21 cellular contexts compared by ENCODE assay signal in genomic region chr17:46031440-46031839, GRCh38. TPM values are rescaled to one million over a fixed set of nuclear protein-coding genes. Genes with fewer than 3 reads are reported as not detected.
DNase-seq lines count a peak whose midpoint lies in the region; ATAC-seq and TF ChIP-seq lines count a peak whose summit lies in the region.
"Had no signal": no experiment of that assay in that cellular context is flagged by ENCODE, and none has a peak within 500 bp of the region (broad histone marks: within the 10 kb centered on the region; RNA-seq: fewer than 3 reads in every experiment).

No MANE protein-coding gene starts in this region.

- H3K36me3 Mint-ChIP-seq in naive B cell (peaks cover 30 to 42% of the 10 kb centered on the region in 2 donors), type B pancreatic cell (peaks cover 37% of the 10 kb centered on the region)
- H3K36me3 Mint-ChIP-seq in CD8-positive, alpha-beta memory T cell = peaks cover 4 to 91% (median 31%) of the 10 kb centered on the region in 3 donors

- H3K27me3 Mint-ChIP-seq in naive B cell = no peaks in the 10 kb centered on the region
- no peaks in the 10 kb centered on the region for H3K27me3 Mint-ChIP-seq in type B pancreatic cell
- H3K27me3 Mint-ChIP-seq in CD8-positive, alpha-beta memory T cell = peaks cover 0 to 2% of the 10 kb centered on the region in 2 donors

- H3K4me3 Mint-ChIP-seq in naive B cell (no peak overlapping the region), type B pancreatic cell (no peak overlapping the region)
- H3K4me3 Mint-ChIP-seq in CD8-positive, alpha-beta memory T cell = no peak overlapping the region
- H3K4me3 Mint-ChIP-seq: HFFc6 had no signal

- no peaks in the 10 kb centered on the region for H3K9me3 ChIP-seq in CD8-positive, alpha-beta memory T cell (ENCODE audit: low read length)
- H3K9me3 ChIP-seq: BLaER1 treated with 17β-estradiol and CSF1 and Interleukin-3, amounts not matched to agents 10 nM and 100 nM had no signal

- peaks cover 73% of the 10 kb centered on the region for H3K36me3 ChIP-seq in CD8-positive, alpha-beta memory T cell (ENCODE audit: insufficient read depth, low read length)

- no peaks in the 10 kb centered on the region for H3K4me1 ChIP-seq in CD8-positive, alpha-beta memory T cell (ENCODE audit: insufficient read depth, low read length)

- peak overlapping the region; percentile 11 for H3K27ac ChIP-seq in cingulate gyrus (ENCODE audit: low read depth, low read length)
- no peak overlapping the region for H3K27ac ChIP-seq in CD8-positive, alpha-beta memory T cell (ENCODE audit: low read depth, low read length)
- H3K27ac ChIP-seq: BLaER1 treated with 17β-estradiol and CSF1 and Interleukin-3, amounts not matched to agents 10 nM and 100 nM; KMS-11 had no signal

- H3K4me1 Mint-ChIP-seq in naive B cell (peaks cover 23 to 33% (median 27%) of the 10 kb centered on the region in 3 donors), type B pancreatic cell (ENCODE audit: unreplicated experiment) (peaks cover 15% of the 10 kb centered on the region)
- H3K4me1 Mint-ChIP-seq in CD8-positive, alpha-beta memory T cell = peaks cover 13 to 40% (median 20%) of the 10 kb centered on the region in 3 donors

- H3K9me3 Mint-ChIP-seq in naive B cell (no peaks in the 10 kb centered on the region), type B pancreatic cell (no peaks in the 10 kb centered on the region)
- H3K9me3 Mint-ChIP-seq in CD8-positive, alpha-beta memory T cell = no peaks in the 10 kb centered on the region
- H3K9me3 Mint-ChIP-seq: HFFc6 had no signal

- peak overlapping the region in 4 of 6 donors; percentile 31 to 96 (median 78) for H3K27ac Mint-ChIP-seq in naive B cell
- peak overlapping the region; percentile 26 for H3K27ac Mint-ChIP-seq in type B pancreatic cell
- H3K27ac Mint-ChIP-seq in CD8-positive, alpha-beta memory T cell = no peak overlapping the region
- H3K27ac Mint-ChIP-seq: HFFc6 had no signal

- no peak overlapping the region for H3K4me3 ChIP-seq in CD8-positive, alpha-beta memory T cell (ENCODE audit: low read length)
- H3K4me3 ChIP-seq: BLaER1 treated with 17β-estradiol and CSF1 and Interleukin-3, amounts not matched to agents 10 nM and 100 nM had no signal

- CTCF ChIA-PET in HEK293T (lab: Yijun Ruan, JAX) = no interaction called here
- CTCF ChIA-PET in CD8-positive, alpha-beta memory T cell (lab: Charles Lee) = no interaction called here

- no peak for ATAC-seq in Right ventricle myocardium inferior
- no peak for ATAC-seq in Right ventricle myocardium superior (ENCODE audit: poor library complexity)
- no peak for ATAC-seq in naive B cell (ENCODE audit: low read depth in 2 of 2)
- ATAC-seq: PC-3 had no signal

- POLR2A ChIA-PET in HEK293T (lab: Yijun Ruan, JAX) = no interaction called here
- POLR2A ChIA-PET in CD8-positive, alpha-beta memory T cell (lab: Charles Lee) = no interaction called here

- intact Hi-C loops in Right ventricle myocardium inferior (cut with DNase I) = no loop called here
- intact Hi-C loops in Right ventricle myocardium superior (cut with DNase I) = no loop called here

- no peak for TF ChIP-seq CTCF in type B pancreatic cell (conservative IDR thresholded peaks at IDR 0.05)

- DNase-seq in Right ventricle myocardium inferior (ENCODE audit: missing footprints) = peak; percentile 66
- DNase-seq in Right ventricle myocardium superior = no peak
- DNase-seq in naive B cell = no peak
- no peak for DNase-seq in type B pancreatic cell (ENCODE audit: extremely low spot score, unreplicated experiment)
- no peak for DNase-seq in HEK293T (ENCODE audit: extremely low spot score)
- DNase-seq in CD8-positive, alpha-beta memory T cell = no peak
- no peak for DNase-seq in RPMI8226
- DNase-seq: DMS 273 treated with DMSO at 0.1 percent for 48 hours, DND-41, HFFc6, NCI-H1417, NCI-H187, NCI-H345, NCI-H524 treated with DMSO at 0.1 percent for 48 hours, PC-3 had no signal

- H3K27me3 ChIP-seq in CD8-positive, alpha-beta memory T cell (ENCODE audit: insufficient read depth, low read length, poor library complexity, severe bottlenecking) = no peaks in the 10 kb centered on the region
- H3K27me3 ChIP-seq: BLaER1 treated with 17β-estradiol and CSF1 and Interleukin-3, amounts not matched to agents 10 nM and 100 nM had no signal

TF ChIP-seq in HEK293T, 16 proteins besides CTCF, POLR2A, EP300 and RAD21:
- no peak for TF ChIP-seq L3MBTL2 (conservative IDR thresholded peaks at IDR 0.05)
- no peak for TF ChIP-seq ARNT (IDR thresholded peaks at IDR 0.05)
- no peak for TF ChIP-seq SP1 (IDR thresholded peaks at IDR 0.05)
- TF ChIP-seq BHLHE40 (IDR thresholded peaks at IDR 0.05; ENCODE audit: borderline replicate concordance) = no peak
- TF ChIP-seq ELF4 (IDR thresholded peaks at IDR 0.05) = no peak
- TF ChIP-seq HDGF (IDR thresholded peaks at IDR 0.05; ENCODE audit: borderline replicate concordance) = no peak
- TF ChIP-seq FOXM1 (IDR thresholded peaks at IDR 0.05; ENCODE audit: borderline replicate concordance) = no peak
- TF ChIP-seq FOXK2 (IDR thresholded peaks at IDR 0.05) = no peak
- no peak for TF ChIP-seq ZNF384 (IDR thresholded peaks at IDR 0.05)
- TF ChIP-seq SUZ12 (IDR thresholded peaks at IDR 0.05) = no peak

RNA-seq across cellular contexts. Expression of gene STH, which starts 32.4 kb away (rescaled TPM):
- not detected for total RNA-seq in Right ventricle myocardium inferior
- total RNA-seq in Right ventricle myocardium superior = not detected
- polyA plus RNA-seq in naive B cell (ENCODE audit: low read depth in 6 of 6) = not detected
- not detected in 2 replicates for total RNA-seq in type B pancreatic cell (ENCODE audit: low replicate concordance)
- not detected for total RNA-seq in CD8-positive, alpha-beta memory T cell
- polyA plus RNA-seq in CD8-positive, alpha-beta memory T cell = not detected
- total RNA-seq: A673, G401, HFFc6, PC-3, SK-MEL-5 had no signal

Comparison
In these comparisons a context has a peak if more than half of its experiments do, and no peak if none do; other contexts are left out.
1. H3K27ac Mint-ChIP-seq: peak in naive B cell (4 of 6) and type B pancreatic cell (single experiment); none in CD8-positive, alpha-beta memory T cell (0 of 8).